ENCODE assay signal across 8 cellular contexts in the genomic region with DNA sequence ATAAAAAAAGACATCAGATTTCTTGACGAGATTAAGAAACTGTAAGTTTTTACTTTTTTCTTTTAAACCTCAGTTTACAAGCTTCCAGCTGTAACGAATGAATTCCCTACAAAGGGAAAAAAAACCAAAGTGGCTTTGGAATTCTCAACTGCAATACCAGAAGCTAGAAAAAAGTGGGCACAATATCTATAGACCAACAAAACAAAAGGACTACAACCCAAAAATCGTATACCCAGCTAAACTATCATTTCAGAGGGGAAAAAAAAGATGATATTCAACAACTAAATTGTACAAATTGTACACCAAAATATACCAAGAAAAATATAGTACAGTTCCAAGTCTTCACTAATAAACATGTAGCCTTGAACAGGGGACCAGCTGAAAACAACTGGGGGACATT.
"Had no signal": no experiment of that assay in that cellular context is flagged by ENCODE, and none has a peak within 500 bp of the region (broad histone marks: within the 10 kb centered on the region; RNA-seq: fewer than 3 reads in every experiment).

No MANE protein-coding gene starts in this region.

- DNase-seq: GDM1, GF-D8 had no signal

- FAIRE-seq: G401.6, GM12878, GM12891, GM12892, GM18507, GM19239 had no signal

- ATAC-seq: GM12878 had no signal

- H3K4me3 ChIP-seq: GM12878 had no signal
